ENCODE assay signal across 24 cellular contexts in genomic region chr1:58095183-58095582, GRCh38.
"Had no signal": no experiment of that assay in that cellular context is flagged by ENCODE, and none has a peak within 500 bp of the region (broad histone marks: within the 10 kb centered on the region; RNA-seq: fewer than 3 reads in every experiment).

No MANE protein-coding gene starts in this region.

- H3K27me3 ChIP-seq: colonic mucosa, esophagus squamous epithelium, neural progenitor cell, right atrium auricular region, stomach, thyroid gland, vagina had no signal

- H3K9ac ChIP-seq: neural progenitor cell had no signal

- H3K4me3 ChIP-seq: colonic mucosa, esophagus squamous epithelium, lung, neural progenitor cell, prostate gland, right atrium auricular region, smooth muscle cell, stomach, thyroid gland, vagina had no signal

- FAIRE-seq: endometrium, kidney had no signal

- DNase-seq: colonic mucosa; effector memory CD4-positive, alpha-beta T cell; erythroblast; esophagus squamous epithelium; foreskin melanocyte; hypothalamus; kidney; midbrain; naive thymus-derived CD4-positive, alpha-beta T cell; stimulated activated CD4-positive, alpha-beta T cell treated with anti-CD3 and anti-CD28 coated beads, Interleukin-12 subunit alpha, Interleukin-12 subunit beta, amount 100 ng/mL, for 4 hours; stimulated activated CD4-positive, alpha-beta T cell treated with anti-CD3 and anti-CD28 coated beads, Interleukin-1b, Interleukin-23, amount 100 ng/mL, for 48 hours; stimulated activated CD4-positive, alpha-beta T cell treated with anti-CD3 and anti-CD28 coated beads, Interleukin-4, amount 100 ng/mL, for 1 hour; stimulated activated CD8-positive, alpha-beta memory T cell treated with anti-CD3 and anti-CD28 coated beads, Interleukin-4, amount 100 ng/mL, for 48 hours; stimulated activated naive CD4-positive, alpha-beta T cell; stomach; thyroid gland; trophoblast cell had no signal

- H3K36me3 ChIP-seq: colonic mucosa, esophagus squamous epithelium, neural progenitor cell, prostate gland, right atrium auricular region, stomach, thyroid gland, vagina had no signal

- H3K4me1 ChIP-seq: colonic mucosa, esophagus squamous epithelium, prostate gland, right atrium auricular region, stomach, thyroid gland, vagina had no signal

- H3K27ac ChIP-seq: colonic mucosa, esophagus squamous epithelium, neural progenitor cell, prostate gland, right atrium auricular region, stomach, thyroid gland, vagina had no signal

- H3K4me2 ChIP-seq: neural progenitor cell, smooth muscle cell had no signal

- H2AFZ ChIP-seq: neural progenitor cell had no signal

- H3K9me3 ChIP-seq: colonic mucosa, esophagus squamous epithelium, prostate gland, right atrium auricular region, stomach, thyroid gland, vagina had no signal
